ENCODE assay signal across 20 cellular contexts in genomic region chr3:149356630-149357029, GRCh38. TPM values are rescaled to one million over a fixed set of nuclear protein-coding genes. Genes with fewer than 3 reads are reported as not detected.
DNase-seq lines count a peak whose midpoint lies in the region; ATAC-seq and TF ChIP-seq lines count a peak whose summit lies in the region.
"Had no signal": no experiment of that assay in that cellular context is flagged by ENCODE, and none has a peak within 500 bp of the region (broad histone marks: within the 10 kb centered on the region; RNA-seq: fewer than 3 reads in every experiment).

No MANE protein-coding gene starts in this region.

- H3K9me3 ChIP-seq in right atrium auricular region = no peaks in the 10 kb centered on the region
- H3K9me3 ChIP-seq in Panc1 (ENCODE audit: control insufficient read depth, insufficient read depth, low read depth, low read length) = peaks cover 8% of the 10 kb centered on the region; the same call in 1 of the 2 replicates
- no peaks in the 10 kb centered on the region for H3K9me3 ChIP-seq in testis
- H3K9me3 ChIP-seq: SJSA1 had no signal

- in situ Hi-C loops in Panc1 (cut with HindIII; ENCODE audit: low pct_unique_long_range_greater_than_20kb, low sequenced_read_pairs) = loop anchor here (10.0 kb wide), 1 partner anchor 72 kb away; no protein-coding TSS in a partner anchor

- DNase-seq in Right ventricle myocardium inferior (ENCODE audit: missing footprints) (no peak), right atrium auricular region (ENCODE audit: low spot score) (no peak), Panc1 (ENCODE audit: low read depth, low spot score) (no peak), fibroblast of mammary gland (ENCODE audit: low read depth) (peak; percentile 65), testis (no peak), DMS153 treated with DMSO at 0.1 percent for 48 hours (lab: John Stamatoyannopoulos, UW; ENCODE audit: unreplicated experiment) (no peak)
- DNase-seq in activated effector memory CD4-positive, alpha-beta T cell treated with Interleukin-2 at 50 U/mL for 16 hours = no peak
- DNase-seq in activated CD4-positive, alpha-beta T cell treated with anti-CD3 and anti-CD28 coated beads for 48 hours = no peak
- DNase-seq: 8988T, DMS 273 treated with DMSO at 0.1 percent for 48 hours, H7, NCI-H1417 treated with DMSO at 0.1 percent for 48 hours, NCI-H187 treated with DMSO at 0.1 percent for 48 hours, NCI-H226, NCI-H524, PC-9 had no signal

- BruUV-seq in Panc1 (replicated peaks; lab: Mats Ljungman, UMichigan) = no TSS peak

- POLR2A ChIA-PET in Panc1 (lab: Charles Lee) = interaction anchor here (1.0 kb wide), 1 partner anchor 10 kb away, joined by 3 read pairs; no protein-coding TSS in a partner anchor

- H3K4me1 ChIP-seq in right atrium auricular region (no peaks in the 10 kb centered on the region), Panc1 (ENCODE audit: control insufficient read depth, insufficient read depth, low read length) (no peaks in the 10 kb centered on the region), testis (peaks cover 39% of the 10 kb centered on the region)

- H3K27ac ChIP-seq in right atrium auricular region (peak overlapping the region in 1 of 2 donors; percentile 1), Panc1 (ENCODE audit: low read length) (peak overlapping the region; percentile 82), testis (peak overlapping the region; percentile 40 to 63)
- H3K27ac ChIP-seq: PC-9, SJSA1 had no signal

- no peaks in the 10 kb centered on the region for H3K27me3 ChIP-seq in right atrium auricular region
- no peaks in the 10 kb centered on the region for H3K27me3 ChIP-seq in Panc1 (ENCODE audit: control insufficient read depth, insufficient read depth, low read length)
- no peaks in the 10 kb centered on the region for H3K27me3 ChIP-seq in testis
- H3K27me3 ChIP-seq: SJSA1 had no signal

- H3K36me3 ChIP-seq in right atrium auricular region = no peaks in the 10 kb centered on the region
- no peaks in the 10 kb centered on the region for H3K36me3 ChIP-seq in Panc1 (ENCODE audit: control insufficient read depth, insufficient read depth, low read length)
- no peaks in the 10 kb centered on the region for H3K36me3 ChIP-seq in testis (ENCODE audit: low read depth, missing control alignments)
- H3K36me3 ChIP-seq: SJSA1 had no signal

- ATAC-seq in Right ventricle myocardium inferior (peak; percentile 14), Panc1 (no peak)

- TF ChIP-seq POLR2A in testis (IDR thresholded peaks at IDR 0.05) = no peak

- no peak overlapping the region for H3K4me3 ChIP-seq in right atrium auricular region
- H3K4me3 ChIP-seq in Panc1 (ENCODE audit: low read depth in 2 of 2, low read length in 2 of 2) = no peak overlapping the region
- no peak overlapping the region for H3K4me3 ChIP-seq in fibroblast of mammary gland (ENCODE audit: control insufficient read depth, low read depth, low read length)
- H3K4me3 ChIP-seq in testis = no peak overlapping the region
- H3K4me3 ChIP-seq: PC-9, SJSA1 had no signal

- CTCF ChIA-PET in Panc1 (lab: Charles Lee) = no interaction called here

- intact Hi-C loops in Right ventricle myocardium inferior (cut with DNase I) = no loop called here
- intact Hi-C loops in Panc1 (cut with micrococcal nuclease; ENCODE audit: unreplicated experiment) = no loop called here
- intact Hi-C loops in testis (cut with DNase I; ENCODE audit: low total_unique reads) = no loop called here

- TF ChIP-seq CTCF in right atrium auricular region (IDR thresholded peaks at IDR 0.05) (no peak), Panc1 (IDR thresholded peaks at IDR 0.05) (no peak), fibroblast of mammary gland (conservative IDR thresholded peaks at IDR 0.05; ENCODE audit: control insufficient read depth, insufficient read depth, low read depth, low read length) (no peak), testis (IDR thresholded peaks at IDR 0.05) (no peak)

- 78 to 84% methylated on average over 4 of the region's 4 CpGs for WGBS in testis, 2 donors

RNA-seq across cellular contexts. Expression of gene TM4SF1, which starts 20.8 kb away (rescaled TPM):
- total RNA-seq in Right ventricle myocardium inferior (124 TPM), right atrium auricular region (100 to 1,000 TPM; 211 to 341 TPM), Panc1 (2021; ENCODE audit: unreplicated experiment) (1,063 TPM), testis (10 to 100 TPM; 16.2 to 24.9 TPM)
- polyA plus RNA-seq in Panc1 (2012; ENCODE audit: insufficient read length) = 1,714 TPM
- polyA plus RNA-seq in testis (ENCODE audit: insufficient read depth, low read depth, low replicate concordance) = 62.7 TPM
- polyA plus RNA-seq: CD14-positive monocyte had no signal

RNA-seq across cellular contexts. Expression of gene TM4SF18, which starts 23.2 kb away (rescaled TPM):
- total RNA-seq in Right ventricle myocardium inferior = 15.8 TPM
- 10 to 100 TPM in 1 of 2 donors, 1 to 10 TPM in 1; 6.7 to 13.8 TPM for total RNA-seq in right atrium auricular region
- 54.5 TPM for total RNA-seq in Panc1 (2021; ENCODE audit: unreplicated experiment)
- 34.5 TPM for polyA plus RNA-seq in Panc1 (2012; ENCODE audit: insufficient read length)
- total RNA-seq in testis = 1 to 10 TPM; 1.2 to 4.2 TPM
- polyA plus RNA-seq in testis (ENCODE audit: insufficient read depth, low read depth, low replicate concordance) = 3.1 TPM
- total RNA-seq: HT-29, MCF 10A, PC-9 had no signal
- polyA plus RNA-seq: CD14-positive monocyte had no signal
